Comparison of ENCODE assay signal across 20 cellular contexts in genomic region chr2:118940008-118940407, GRCh38. TPM values are rescaled to one million over a fixed set of nuclear protein-coding genes. Genes with fewer than 3 reads are reported as not detected.
"Had no signal": no experiment of that assay in that cellular context is flagged by ENCODE, and none has a peak within 500 bp of the region (broad histone marks: within the 10 kb centered on the region; RNA-seq: fewer than 3 reads in every experiment).

No MANE protein-coding gene starts in this region.

- H2AFZ ChIP-seq: neural progenitor cell had no signal

- H3K27me3 Mint-ChIP-seq: stimulated activated naive CD8-positive, alpha-beta T cell treated with anti-CD3 and anti-CD28 coated beads, Interleukin-15, Interleukin-2, amounts not matched to agents 100 ng/mL and 50 ng/mL, for 24 hours had no signal

- H3K4me3 Mint-ChIP-seq: activated CD4-positive, alpha-beta T cell treated with anti-CD3 and anti-CD28 coated beads, Interleukin-2, amount 10 ng/mL, durations not matched to agents 7 days and 5 days; neural progenitor cell had no signal

- H3K27ac ChIP-seq: ascending aorta, neural progenitor cell, prostate gland, suprapubic skin, transverse colon had no signal

- H3K4me1 ChIP-seq: ascending aorta, neural progenitor cell, prostate gland, suprapubic skin had no signal

- H3K9me3 ChIP-seq: ascending aorta, prostate gland, suprapubic skin, transverse colon had no signal

- H3K36me3 ChIP-seq: ascending aorta, neural progenitor cell, prostate gland, suprapubic skin, transverse colon had no signal

- DNase-seq: activated CD4-positive, alpha-beta T cell treated with anti-CD3 and anti-CD28 coated beads, Interleukin-2, amount 10 ng/mL, durations not matched to agents 7 days and 5 days; activated CD8-positive, alpha-beta memory T cell treated with anti-CD3 and anti-CD28 coated beads, Interleukin-2, amount 50 U/mL, for 4 hours; activated naive CD4-positive, alpha-beta T cell treated with anti-CD3 and anti-CD28 coated beads, Interleukin-2, amount 50 U/mL, for 16 hours; activated T-cell treated with anti-CD3 and anti-CD28 coated beads, Interleukin-2, amount 50 U/mL, for 4 hours; cerebellar nuclear complex; cortex of kidney; effector CD4-positive, alpha-beta T cell; islet precursor cell; mesendoderm; small intestine; stimulated activated CD4-positive, alpha-beta T cell treated with anti-CD3 and anti-CD28 coated beads, Interleukin-15, amount 100 ng/mL, for 24 hours; stimulated activated CD4-positive, alpha-beta T cell treated with anti-CD3 and anti-CD28 coated beads, Interleukin-2, amount 100 ng/mL, for 48 hours; T1000 had no signal

- H3K36me3 Mint-ChIP-seq: naive thymus-derived CD4-positive, alpha-beta T cell; neural progenitor cell had no signal

- H3K27ac Mint-ChIP-seq: activated CD4-positive, alpha-beta T cell treated with anti-CD3 and anti-CD28 coated beads, Interleukin-2, amount 10 ng/mL, durations not matched to agents 7 days and 5 days; neural progenitor cell; stimulated activated naive CD8-positive, alpha-beta T cell treated with anti-CD3 and anti-CD28 coated beads, Interleukin-15, Interleukin-2, amounts not matched to agents 100 ng/mL and 50 ng/mL, for 24 hours had no signal

- H3K27me3 ChIP-seq: ascending aorta, neural progenitor cell, transverse colon had no signal

- H3K9me3 Mint-ChIP-seq: activated CD4-positive, alpha-beta T cell treated with anti-CD3 and anti-CD28 coated beads, Interleukin-2, amount 10 ng/mL, durations not matched to agents 7 days and 5 days; activated T-cell treated with anti-CD3 and anti-CD28 coated beads, Interleukin-2, amount 50 U/mL, for 4 hours; naive thymus-derived CD4-positive, alpha-beta T cell; neural progenitor cell; stimulated activated naive CD8-positive, alpha-beta T cell treated with anti-CD3 and anti-CD28 coated beads, Interleukin-15, Interleukin-2, amounts not matched to agents 100 ng/mL and 50 ng/mL, for 24 hours had no signal

- H3K4me3 ChIP-seq: ascending aorta, neural progenitor cell, prostate gland, suprapubic skin, transverse colon had no signal

- H3K9ac ChIP-seq: neural progenitor cell had no signal

- H3K4me1 Mint-ChIP-seq: neural progenitor cell had no signal

- H3K4me2 ChIP-seq: neural progenitor cell had no signal

RNA-seq across cellular contexts. Expression of gene MARCO, which starts 2.0 kb away (rescaled TPM):
- polyA plus RNA-seq: naive thymus-derived CD4-positive, alpha-beta T cell had no signal
